ENCODE assay signal across 8 cellular contexts in genomic region chrX:119574394-119575266, GRCh38. TPM values are rescaled to one million over a fixed set of nuclear protein-coding genes. Genes with fewer than 3 reads are reported as not detected.
DNase-seq lines count a peak whose midpoint lies in the region; ATAC-seq, FAIRE-seq and TF ChIP-seq lines count a peak whose summit lies in the region.

TSS of gene UBE2A (plus strand) at chrX:119574563. CDS start at chrX:119574712, 149 bp downstream.

- no peak within 1 kb of the TSS for H2AK5ac ChIP-seq in H1 (ENCODE audit: low read depth, low read length)
- no peak within 1 kb of the TSS for H2AK5ac ChIP-seq in mesenchymal stem cell (ENCODE audit: low read length, severe bottlenecking)

- H4K91ac ChIP-seq in H1 (replicated peaks; ENCODE audit: insufficient read length, low read length) = no peak within 1 kb of the TSS
- no peak within 1 kb of the TSS for H4K91ac ChIP-seq in mesenchymal stem cell (ENCODE audit: low read length)

- H3K27me3 ChIP-seq in HUES48 (ENCODE audit: control insufficient read depth, insufficient read depth, low read length) (no peaks in the 10 kb centered on the region), H1 (replicated peaks in 1 of 4; ENCODE audit: control insufficient read depth in 3 of 4, extremely low read depth in 1 of 4, insufficient read depth in 3 of 4, low read length in 3 of 4) (no peaks in the 10 kb centered on the region), mesenchymal stem cell (ENCODE audit: control insufficient read depth in 1 of 2, insufficient read depth in 1 of 2, low read length in 2 of 2) (peaks cover 0 to 4% of the 10 kb centered on the region in 2 experiments)

- WGBS in H1 (ENCODE audit: extremely low coverage in 1 of 2, insufficient coverage in 1 of 2, insufficient read length in 1 of 2, insufficient replicate concordance in 2 of 2, low coverage in 1 of 2, low lambda C conversion rate in 2 of 2, missing lambda C conversion rate in 1 of 2), 2 experiments = 0% methylated on average over 2 of the region's 86 CpGs; no CpG with 5 or more reads in 1 of the 2 experiments
- whole genome bisulfite sequencing in mesenchymal stem cell = under 1% methylated on average over 48 of the region's 86 CpGs

- peak within 1 kb of the TSS; percentile 79 for H3K4me3 ChIP-seq in HUES48 (ENCODE audit: low read depth, low read length)
- peak within 1 kb of the TSS; percentile 55 to 87 (median 64) for H3K4me3 ChIP-seq in H1 (ENCODE audit: extremely low read depth in 1 of 4, insufficient read depth in 2 of 4, low read depth in 3 of 4, low read length in 4 of 4)
- H3K4me3 ChIP-seq in mesenchymal stem cell (ENCODE audit: insufficient read depth in 1 of 2, low read depth in 1 of 2, low read length in 2 of 2) = peak within 1 kb of the TSS; percentile 80

- H2BK120ac ChIP-seq in H1 (replicated peaks; ENCODE audit: low read depth, low read length) (no peak within 1 kb of the TSS), mesenchymal stem cell (ENCODE audit: low read depth, low read length) (no peak within 1 kb of the TSS)

- H3K27ac ChIP-seq in HUES48 (ENCODE audit: low read depth, low read length) (peak within 1 kb of the TSS; percentile 80), H1 (ENCODE audit: low read depth, low read length) (peak within 1 kb of the TSS; percentile 58; the same call in 1 of the 2 replicates), mesenchymal stem cell (ENCODE audit: low read length, poor library complexity, severe bottlenecking) (peak within 1 kb of the TSS; percentile 85)

- TF ChIP-seq EP300 in H1 (IDR thresholded peaks at IDR 0.05; ENCODE audit: borderline replicate concordance in 1 of 2, low read depth in 2 of 2, low read length in 2 of 2) = peak in 1 of 2 experiments; percentile 98; a peak in 2 of 3 replicates

- no peak within 1 kb of the TSS for H4K5ac ChIP-seq in H1 (ENCODE audit: insufficient read length, low read depth, low read length)

- H4K8ac ChIP-seq in H1 (ENCODE audit: extremely low read depth, insufficient read depth, low read length) (peak within 1 kb of the TSS; percentile 96), mesenchymal stem cell (ENCODE audit: low read length) (peak within 1 kb of the TSS; percentile 41)

- no peaks in the 10 kb centered on the region for H3K79me1 ChIP-seq in H1 (ENCODE audit: low read depth, low read length)
- H3K79me1 ChIP-seq in mesenchymal stem cell (replicated peaks; ENCODE audit: low read length, poor library complexity, severe bottlenecking) = no peaks in the 10 kb centered on the region

- no peaks in the 10 kb centered on the region for H3K36me3 ChIP-seq in HUES48 (ENCODE audit: control insufficient read depth, insufficient read depth, low read length)
- peaks cover 0 to 6% (median 0%) of the 10 kb centered on the region in 4 experiments; a peak in 2 of 8 replicates for H3K36me3 ChIP-seq in H1 (ENCODE audit: control insufficient read depth in 2 of 4, insufficient read depth in 4 of 4, low read length in 3 of 4)
- peaks cover 0 to 14% of the 10 kb centered on the region in 2 experiments for H3K36me3 ChIP-seq in mesenchymal stem cell (ENCODE audit: control insufficient read depth in 1 of 2, insufficient read depth in 2 of 2, low read depth in 1 of 2, low read length in 2 of 2)

- POLR2A ChIA-PET in H1 (lab: Charles Lee; ENCODE audit: partially characterized antibody) = interaction anchor here (0.6 to 3.0 kb wide), 28 partner anchors 9 to 278 kb away, joined by 3 to 17 read pairs (median 4); partner anchors contain the start of genes NKRF, RPL39, SOWAHD and STEEP1

- H3K4me1 Mint-ChIP-seq in Calu3 (ENCODE audit: low read depth, unreplicated experiment) = peaks cover 11% of the 10 kb centered on the region

- no peak within 1 kb of the TSS for H3K4ac ChIP-seq in H1 (replicated peaks; ENCODE audit: insufficient read length, low read depth, low read length)
- peak within 1 kb of the TSS; percentile 51 to 75 for H3K4ac ChIP-seq in mesenchymal stem cell (ENCODE audit: low read depth in 1 of 2, low read length in 2 of 2)

- TF ChIP-seq POLR2A in H1 (IDR thresholded peaks at IDR 0.05; ENCODE audit: control extremely low read depth in 1 of 2, low read depth in 2 of 2, low read length in 2 of 2) = peak; percentile 88 to 92

- H2AFZ ChIP-seq in H1 (ENCODE audit: low read length) (no peak within 1 kb of the TSS), mesenchymal stem cell (ENCODE audit: low read depth, low read length) (no peak within 1 kb of the TSS)

- H3K23me2 ChIP-seq in H1 (ENCODE audit: low read depth, low read length) = peaks cover 2% of the 10 kb centered on the region; the same call in 1 of the 2 replicates

- H2BK20ac ChIP-seq in H1 (ENCODE audit: low read length) = no peak within 1 kb of the TSS

- H3K9me3 Mint-ChIP-seq in Calu3 (ENCODE audit: low read depth, unreplicated experiment) = no peaks in the 10 kb centered on the region

- no peak for TF ChIP-seq CTCF in Calu3 (IDR thresholded peaks at IDR 0.05; ENCODE audit: unreplicated experiment)
- peak in 2 of 3 experiments; percentile 26 to 29; a peak in 3 of 4 replicates for TF ChIP-seq CTCF in H1 (IDR thresholded peaks at IDR 0.05; ENCODE audit: control extremely low read depth in 1 of 3, insufficient read depth in 1 of 3, low read depth in 1 of 3, low read length in 3 of 3)

- peaks cover 19% of the 10 kb centered on the region for H3K36me3 Mint-ChIP-seq in Calu3 (ENCODE audit: insufficient read depth, unreplicated experiment)

- FAIRE-seq in H1 (lab: Jason Lieb, UNC) = no peak

- CTCF ChIA-PET in Calu3 (lab: Charles Lee) = interaction anchor here (0.6 to 1.5 kb wide), 5 partner anchors 9 to 210 kb away, joined by 3 to 5 read pairs (median 3); no protein-coding TSS in a partner anchor
- CTCF ChIA-PET in H1 (lab: Charles Lee; ENCODE audit: partially characterized antibody) = interaction anchor here (0.8 to 1.4 kb wide), 5 partner anchors 9 to 105 kb away, joined by 3 to 6 read pairs (median 3); partner anchors contain the start of gene NKRF

- peaks cover 52% of the 10 kb centered on the region for H3K9me3 ChIP-seq in HUES48 (ENCODE audit: control insufficient read depth, insufficient read depth, low read length)
- H3K9me3 ChIP-seq in H1 (ENCODE audit: insufficient read depth in 2 of 2, low read depth in 1 of 2, low read length in 1 of 2) = no peaks in the 10 kb centered on the region
- no peaks in the 10 kb centered on the region for H3K9me3 ChIP-seq in mesenchymal stem cell (ENCODE audit: control insufficient read depth, low read length)

- H3K4me1 ChIP-seq in HUES48 (ENCODE audit: control insufficient read depth, insufficient read depth, low read length) (no peaks in the 10 kb centered on the region; the same call in 1 of the 2 replicates), H1 (replicated peaks in 1 of 4; ENCODE audit: control insufficient read depth in 3 of 4, insufficient read depth in 4 of 4, low read length in 3 of 4) (peaks cover 0 to 4% (median 0%) of the 10 kb centered on the region in 4 experiments; a peak in 1 of 7 replicates), mesenchymal stem cell (ENCODE audit: control insufficient read depth, insufficient read depth, low read depth, low read length) (peaks cover 1% of the 10 kb centered on the region)

- no peaks in the 10 kb centered on the region for H3K27me3 Mint-ChIP-seq in Calu3 (ENCODE audit: unreplicated experiment)

- intact Hi-C loops in Calu3 (cut with micrococcal nuclease; ENCODE audit: unreplicated experiment) = no loop called here

- H2BK15ac ChIP-seq in H1 (ENCODE audit: low read length) (no peak within 1 kb of the TSS), mesenchymal stem cell (ENCODE audit: low read depth, poor library complexity, severe bottlenecking) (peak within 1 kb of the TSS; percentile 7)

- H2BK12ac ChIP-seq in H1 (ENCODE audit: low read depth, low read length) = no peak within 1 kb of the TSS
- no peak within 1 kb of the TSS for H2BK12ac ChIP-seq in mesenchymal stem cell (ENCODE audit: low read length in 2 of 2)

- H3K23ac ChIP-seq in H1 (ENCODE audit: insufficient read length) (no peak within 1 kb of the TSS), mesenchymal stem cell (ENCODE audit: low read length in 2 of 2) (no peak within 1 kb of the TSS)

- H3K9ac ChIP-seq in HUES48 (ENCODE audit: low read depth, low read length) (peak within 1 kb of the TSS; percentile 82), H1 (replicated peaks in 1 of 4; ENCODE audit: extremely low read depth in 1 of 4, low read depth in 3 of 4, low read length in 3 of 4) (peak within 1 kb of the TSS; percentile 62 to 83 (median 71)), mesenchymal stem cell (ENCODE audit: low read length) (peak within 1 kb of the TSS; percentile 91)

- no peak within 1 kb of the TSS for H3K18ac ChIP-seq in H1 (ENCODE audit: extremely low read depth, low read length)
- H3K18ac ChIP-seq in mesenchymal stem cell (ENCODE audit: low read depth in 1 of 2, low read length in 2 of 2) = peak within 1 kb of the TSS; percentile 33 to 78

- no TSS peak for BruUV-seq in Calu3 (replicated peaks; lab: Mats Ljungman, UMichigan)

- H2BK5ac ChIP-seq in H1 (ENCODE audit: low read depth, low read length) (no peak within 1 kb of the TSS), mesenchymal stem cell (ENCODE audit: low read depth, low read length, poor library complexity, severe bottlenecking) (no peak within 1 kb of the TSS)

- H3K79me2 ChIP-seq in H1 (ENCODE audit: control insufficient read depth in 1 of 2, insufficient read depth in 2 of 2, low read length in 2 of 2) = peaks cover 0 to 8% of the 10 kb centered on the region in 2 experiments; a peak in 2 of 4 replicates

- peak within 1 kb of the TSS; percentile 92 for H3K4me3 Mint-ChIP-seq in Calu3 (ENCODE audit: low read depth, unreplicated experiment)

- peak; percentile 82 for ATAC-seq in GM21390 (IDR thresholded peaks at IDR 0.05; ENCODE audit: unreplicated experiment)

- H3K56ac ChIP-seq in H1 (replicated peaks; ENCODE audit: insufficient read length, low read depth, low read length) = no peak within 1 kb of the TSS

- H4K20me1 ChIP-seq in H1 (replicated peaks in 1 of 2; ENCODE audit: control insufficient read depth in 1 of 2, insufficient read depth in 2 of 2, low read length in 2 of 2) = no peaks in the 10 kb centered on the region

- DNase-seq in Calu3 = peak; percentile 93
- DNase-seq in NOMO-1 treated with dmso at 0.1 percent for 144 hours (lab: John Stamatoyannopoulos, UW; ENCODE audit: unreplicated experiment) = peak; percentile 67
- DNase-seq in activated CD8-positive, alpha-beta memory T cell treated with anti-CD3 and anti-CD28 coated beads for 48 hours (ENCODE audit: low read depth in 2 of 3, low spot score in 2 of 3) = peak; percentile 38 to 70 (median 66)
- peak; percentile 78 to 89 for DNase-seq in H1 (ENCODE audit: low read depth in 1 of 2, low spot score in 2 of 2)
- peak; percentile 93 for DNase-seq in mesenchymal stem cell
- DNase-seq in stimulated activated CD8-positive, alpha-beta memory T cell treated with anti-CD3 and anti-CD28 coated beads, Interleukin-12 subunit alpha, Interleukin-12 subunit beta, amount 100 ng/mL, for 4 hours (ENCODE audit: low read depth) = peak; percentile 73

- peak; percentile 4 to 21; a peak in 2 of 4 replicates for TF ChIP-seq RAD21 in H1 (IDR thresholded peaks at IDR 0.05 in 1 of 2, conservative IDR thresholded peaks at IDR 0.05 in 1 of 2; ENCODE audit: low read depth in 2 of 2, low read length in 2 of 2)

- peak within 1 kb of the TSS; percentile 93 for H3K27ac Mint-ChIP-seq in Calu3 (ENCODE audit: unreplicated experiment)

- H3K4me2 ChIP-seq in H1 (ENCODE audit: insufficient read depth in 1 of 2, low read depth in 2 of 2, low read length in 2 of 2) (peak within 1 kb of the TSS; percentile 61 to 80), mesenchymal stem cell (ENCODE audit: low read length, poor library complexity, severe bottlenecking) (peak within 1 kb of the TSS; percentile 58)

- H3K14ac ChIP-seq in H1 (ENCODE audit: insufficient read length) = no peak within 1 kb of the TSS
- H3K14ac ChIP-seq in mesenchymal stem cell (ENCODE audit: low read length in 2 of 2) = peak within 1 kb of the TSS in 1 of 2 experiments; percentile 32

RNA-seq across cellular contexts. Expression of gene UBE2A, which starts in this region (rescaled TPM):
- 64.2 and 65.0 TPM in 2 replicates for total RNA-seq in Calu3 (2022)
- total RNA-seq in H1 (2021; fragmentation: NEBNext Ultra II Directional; extraction: Animal tissue kit (Norgen Biotek cat#: 25700)) = 43.8 and 43.9 TPM in 2 replicates
- 22.4 and 24.8 TPM in 2 replicates for polyA plus RNA-seq in H1 (2011; rRNA removed)
- 26.5 TPM for polyA plus RNA-seq in H1 (2011; cell fraction: cytosol; rRNA removed)
- polyA plus RNA-seq in H1 (2011; cell fraction: nucleus; rRNA removed) = 18.2 TPM
- 31.9 to 43.2 TPM (median 36.7 TPM) in 4 replicates for polyA plus RNA-seq in H1 (2012, experiment 1 of 2)
- polyA plus RNA-seq in H1 (2012, experiment 2 of 2) = 29.8 TPM
- 48.1 TPM for polyA plus RNA-seq in H1 (2013, experiment 1 of 2)
- 43.0 TPM for polyA plus RNA-seq in H1 (2013, experiment 2 of 2)
- polyA minus RNA-seq in H1 (2011; rRNA and poly(A)+ RNA removed) = 13.6 and 19.6 TPM in 2 replicates
- polyA minus RNA-seq in H1 (2011; cell fraction: cytosol; rRNA and poly(A)+ RNA removed) = 34.5 TPM
- polyA minus RNA-seq in H1 (2011; cell fraction: nucleus; rRNA and poly(A)+ RNA removed) = 17.6 TPM
- polyA plus RNA-seq in mesenchymal stem cell (2013, experiment 1 of 2) = 75.7 TPM
- polyA plus RNA-seq in mesenchymal stem cell (2013, experiment 2 of 2) = 82.8 TPM

Comparison
In these comparisons a context has a peak if more than half of its experiments do, and no peak if none do; other contexts are left out.
1. Peak in every context shown above with its lines: DNase-seq, ATAC-seq, H3K4me3 ChIP-seq and H3K27ac ChIP-seq.